In genomic region chr6:144379356-144379755, GRCh38 we compare ENCODE assay signal across 11 cellular contexts.
DNase-seq lines count a peak whose midpoint lies in the region; ATAC-seq and TF ChIP-seq lines count a peak whose summit lies in the region.
"Had no signal": no experiment of that assay in that cellular context is flagged by ENCODE, and none has a peak within 500 bp of the region (broad histone marks: within the 10 kb centered on the region; RNA-seq: fewer than 3 reads in every experiment).

No MANE protein-coding gene starts in this region.

- CTCF ChIA-PET in A673 (lab: Charles Lee) = interaction anchor here (0.5 kb wide), 1 partner anchor 1231 kb away, joined by 5 read pairs; no protein-coding TSS in a partner anchor

- DNase-seq in A673 (ENCODE audit: low spot score) (peak; percentile 66), GM20000 (ENCODE audit: low spot score) (peak; percentile 7), lower lobe of right lung (no peak), NCI-H187 (lab: John Stamatoyannopoulos, UW) (no peak), NCI-H2029 treated with DMSO at 0.1 percent for 48 hours (lab: John Stamatoyannopoulos, UW) (no peak), T1000 (lab: John Stamatoyannopoulos, UW) (no peak)
- DNase-seq in activated naive CD8-positive, alpha-beta T cell treated with anti-CD3 and anti-CD28 coated beads, Interleukin-2, amount 50 U/mL, for 24 hours = no peak
- DNase-seq: activated T-cell treated with anti-CD3 and anti-CD28 coated beads, Interleukin-2, amount 50 U/mL, for 48 hours; NCI-H446 treated with DMSO at 0.1 percent for 48 hours had no signal

- BruUV-seq in A673 (replicated peaks; lab: Mats Ljungman, UMichigan) = no TSS peak

- peaks cover 37% of the 10 kb centered on the region for H3K9me3 Mint-ChIP-seq in activated naive CD8-positive, alpha-beta T cell treated with anti-CD3 and anti-CD28 coated beads, Interleukin-2, amount 50 U/mL, for 24 hours

- H3K4me3 Mint-ChIP-seq in activated naive CD8-positive, alpha-beta T cell treated with anti-CD3 and anti-CD28 coated beads, Interleukin-2, amount 50 U/mL, for 24 hours = no peak overlapping the region

- H3K4me3 ChIP-seq in A673 (ENCODE audit: low read depth, low read length, poor library complexity, severe bottlenecking) (no peak overlapping the region), lower lobe of right lung (no peak overlapping the region)
- H3K4me3 ChIP-seq: hepatocyte had no signal

- intact Hi-C loops in A673 (cut with micrococcal nuclease; ENCODE audit: unreplicated experiment) (no loop called here), lower lobe of right lung (cut with DNase I) (no loop called here)

- TF ChIP-seq CTCF in A673 (conservative IDR thresholded peaks at IDR 0.05; ENCODE audit: low read depth, low read length) (no peak), GM20000 (IDR thresholded peaks at IDR 0.05; ENCODE audit: extremely low read depth, missing control alignments) (no peak), lower lobe of right lung (IDR thresholded peaks at IDR 0.05) (no peak)

- H3K4me1 Mint-ChIP-seq in activated naive CD8-positive, alpha-beta T cell treated with anti-CD3 and anti-CD28 coated beads, Interleukin-2, amount 50 U/mL, for 24 hours = peaks cover 53% of the 10 kb centered on the region

- H3K27ac Mint-ChIP-seq in activated naive CD8-positive, alpha-beta T cell treated with anti-CD3 and anti-CD28 coated beads, Interleukin-2, amount 50 U/mL, for 24 hours = peak overlapping the region; percentile 57

- H3K36me3 ChIP-seq in A673 (ENCODE audit: insufficient read depth, low read length, poor library complexity, severe bottlenecking) (no peaks in the 10 kb centered on the region), lower lobe of right lung (no peaks in the 10 kb centered on the region)

- H3K9me3 ChIP-seq in A673 (ENCODE audit: low read depth, low read length, poor library complexity, severe bottlenecking) (peaks cover 7% of the 10 kb centered on the region), lower lobe of right lung (no peaks in the 10 kb centered on the region)

- ATAC-seq in activated naive CD8-positive, alpha-beta T cell treated with anti-CD3 and anti-CD28 coated beads, Interleukin-2, amount 50 U/mL, for 24 hours = peak; percentile 69
- ATAC-seq in lower lobe of right lung (peak; percentile 21 to 50), HG03159 (IDR thresholded peaks at IDR 0.05; ENCODE audit: unreplicated experiment) (no peak)

- H3K27ac ChIP-seq in A673 (ENCODE audit: low read depth, low read length, poor library complexity, severe bottlenecking) (no peak overlapping the region), lower lobe of right lung (no peak overlapping the region)
- H3K27ac ChIP-seq: hepatocyte had no signal

- POLR2A ChIA-PET in A673 (lab: Charles Lee; ENCODE audit: low non-redundant PET) = interaction anchor here (0.6 kb wide), 1 partner anchor 30 kb away, joined by 11 read pairs; no protein-coding TSS in a partner anchor

- H3K27me3 ChIP-seq in A673 (replicated peaks; ENCODE audit: insufficient read depth, low read depth, low read length, poor library complexity) (no peaks in the 10 kb centered on the region), lower lobe of right lung (ENCODE audit: low read depth) (no peaks in the 10 kb centered on the region)
- H3K27me3 ChIP-seq: hepatocyte had no signal

- peaks cover 32% of the 10 kb centered on the region for H3K36me3 Mint-ChIP-seq in activated naive CD8-positive, alpha-beta T cell treated with anti-CD3 and anti-CD28 coated beads, Interleukin-2, amount 50 U/mL, for 24 hours (ENCODE audit: low read depth)

- H3K4me1 ChIP-seq in A673 (ENCODE audit: insufficient read depth, low read length, poor library complexity, severe bottlenecking) (peaks cover 2% of the 10 kb centered on the region), lower lobe of right lung (peaks cover 37% of the 10 kb centered on the region)

- no peaks in the 10 kb centered on the region for H3K27me3 Mint-ChIP-seq in activated naive CD8-positive, alpha-beta T cell treated with anti-CD3 and anti-CD28 coated beads, Interleukin-2, amount 50 U/mL, for 24 hours

Comparison
In these comparisons a context has a peak if more than half of its experiments do, and no peak if none do; other contexts are left out.
1. DNase-seq: peak in A673 (single experiment) and GM20000 (single experiment); none in activated naive CD8-positive, alpha-beta T cell treated with anti-CD3 and anti-CD28 coated beads, Interleukin-2, amount 50 U/mL, for 24 hours (single experiment), lower lobe of right lung (single experiment), NCI-H187 (0 of 2), NCI-H2029 treated with DMSO at 0.1 percent for 48 hours (single experiment) and T1000 (single experiment).